Comparison of ENCODE assay signal across 8 cellular contexts in genomic region chr12:52070243-52070925, GRCh38. TPM values are rescaled to one million over a fixed set of nuclear protein-coding genes. Genes with fewer than 3 reads are reported as not detected.
A peak's percentile ranks its signal among the peaks of the same experiment; 100 is the strongest.
DNase-seq lines count a peak whose midpoint lies in the region; ATAC-seq, FAIRE-seq and TF ChIP-seq lines count a peak whose summit lies in the region.

No MANE protein-coding gene starts in this region.

- H3K27me3 Mint-ChIP-seq in astrocyte (ENCODE audit: low read depth, unreplicated experiment), result peaks cover 13% of the 10 kb centered on the region

- no peak for TF ChIP-seq CTCF in AG09309 (IDR thresholded peaks at IDR 0.05; ENCODE audit: control insufficient read depth, insufficient read depth, low read depth, low read length, missing control alignments)
- no peak for TF ChIP-seq CTCF in astrocyte (IDR thresholded peaks at IDR 0.05; ENCODE audit: insufficient read depth, low read depth, low read length)
- TF ChIP-seq CTCF in lower leg skin (IDR thresholded peaks at IDR 0.05), result no peak
- TF ChIP-seq CTCF in vagina (IDR thresholded peaks at IDR 0.05), result no peak

- peak overlapping the region; percentile 96 for H3K9ac ChIP-seq in astrocyte (ENCODE audit: low read length)

- H3K27ac Mint-ChIP-seq in astrocyte (ENCODE audit: unreplicated experiment), result peak overlapping the region; percentile 90

- no peaks in the 10 kb centered on the region for H3K27me3 ChIP-seq in astrocyte (ENCODE audit: insufficient read depth, low read length)
- H3K27me3 ChIP-seq in vagina, result no peaks in the 10 kb centered on the region

- H3K27ac ChIP-seq in astrocyte (ENCODE audit: low read depth, low read length) (peak overlapping the region; percentile 99), vagina (peak overlapping the region; percentile 88)

- peaks cover 52% of the 10 kb centered on the region for H4K20me1 ChIP-seq in astrocyte (ENCODE audit: insufficient read depth, low read length)

- peaks cover 17% of the 10 kb centered on the region for H3K36me3 Mint-ChIP-seq in astrocyte (ENCODE audit: low read depth, unreplicated experiment)

- peak overlapping the region; percentile 94 for H3K4me3 Mint-ChIP-seq in astrocyte (ENCODE audit: unreplicated experiment)

- peaks cover 25% of the 10 kb centered on the region for H3K4me1 Mint-ChIP-seq in astrocyte (ENCODE audit: low read depth, unreplicated experiment)

- 3 to 4% methylated on average over 23 to 31 of the region's 31 CpGs for WGBS in lower leg skin, 2 donors

- peak overlapping the region; percentile 94 for H3K4me3 ChIP-seq in AG09309 (ENCODE audit: control insufficient read depth, low read depth, low read length)
- peak overlapping the region; percentile 87 for H3K4me3 ChIP-seq in astrocyte (ENCODE audit: insufficient read depth, low read depth, low read length)
- peak overlapping the region; percentile 94 for H3K4me3 ChIP-seq in lower leg skin (ENCODE audit: low read depth, poor library complexity, severe bottlenecking)
- H3K4me3 ChIP-seq in vagina, result peak overlapping the region; percentile 85 to 92

- intact Hi-C loops in lower leg skin (cut with DNase I; ENCODE audit: low total_unique reads) (no loop called here), vagina (cut with DNase I) (no loop called here)

- H3K4me1 ChIP-seq in astrocyte (ENCODE audit: insufficient read depth, low read length), result peaks cover 19% of the 10 kb centered on the region
- H3K4me1 ChIP-seq in vagina, result peaks cover 46% of the 10 kb centered on the region

- TF ChIP-seq POLR2A in lower leg skin (IDR thresholded peaks at IDR 0.05) (no peak), vagina (IDR thresholded peaks at IDR 0.05) (no peak)

- FAIRE-seq in astrocyte (lab: Jason Lieb, UNC), result no peak

- DNase-seq in AG09309 (ENCODE audit: low read depth) (no peak), astrocyte (ENCODE audit: low read depth) (peak; percentile 32), lower leg skin (ENCODE audit: low spot score in 2 of 2) (no peak), vagina (ENCODE audit: extremely low spot score in 2 of 2) (no peak), GM19240 (ENCODE audit: insufficient read length, low spot score) (no peak), NAMALWA (ENCODE audit: low spot score) (no peak)
- DNase-seq in NK-92 treated with Interleukin-12 subunit alpha and Interleukin-12 subunit beta, amount 100 ng/mL, for 24 hours (lab: John Stamatoyannopoulos, UW), result no peak

- peak overlapping the region; percentile 93 for H3K4me2 ChIP-seq in astrocyte (ENCODE audit: low read length)

- no peaks in the 10 kb centered on the region for H3K9me3 ChIP-seq in astrocyte (ENCODE audit: insufficient read depth, low read depth, low read length)
- H3K9me3 ChIP-seq in vagina, result no peaks in the 10 kb centered on the region

- H2AFZ ChIP-seq in astrocyte (ENCODE audit: low read depth, low read length), result peak overlapping the region; percentile 95

- peak; percentile 10 for ATAC-seq in HG02970 (IDR thresholded peaks at IDR 0.05; ENCODE audit: low FRiP score, unreplicated experiment)

- H3K9me3 Mint-ChIP-seq in astrocyte (ENCODE audit: unreplicated experiment), result no peaks in the 10 kb centered on the region

- H3K79me2 ChIP-seq in astrocyte (ENCODE audit: insufficient read depth, low read length), result peaks cover 57% of the 10 kb centered on the region

- H3K36me3 ChIP-seq in astrocyte (ENCODE audit: insufficient read depth, low read length) (peaks cover 15% of the 10 kb centered on the region), vagina (peaks cover 0 to 19% of the 10 kb centered on the region in 2 donors)

RNA-seq across cellular contexts. Expression of gene ATG101, which starts 0.6 kb away (rescaled TPM):
- total RNA-seq in astrocyte (54.2 and 60.4 TPM in 2 replicates), lower leg skin (10 to 100 TPM; 42.6 to 71.6 (median 55.2) TPM), vagina (27.7 TPM)

RNA-seq across cellular contexts. Expression of gene SMIM41, which starts 9.1 kb away (rescaled TPM):
- total RNA-seq in astrocyte (0.18 TPM in 1 of 2 replicates, not detected in the other), lower leg skin (under 1 TPM in 1 of 4 donors, not detected in 3; 0.71 TPM), vagina (1.5 TPM)

RNA-seq across cellular contexts. Expression of gene NR4A1, which starts 19.1 kb away (rescaled TPM):
- 1.6 and 2.3 TPM in 2 replicates for total RNA-seq in astrocyte
- total RNA-seq in lower leg skin, result 100 to 1,000 TPM in 2 of 4 donors, 10 to 100 TPM in 2; 28.7 to 121 (median 105) TPM
- total RNA-seq in vagina, result 465 TPM
